ENCODE assay signal across 11 cellular contexts in genomic region chrX:154573061-154573460, GRCh38. TPM values are rescaled to one million over a fixed set of nuclear protein-coding genes. Genes with fewer than 3 reads are reported as not detected.
"Had no signal": no experiment of that assay in that cellular context is flagged by ENCODE, and none has a peak within 500 bp of the region (broad histone marks: within the 10 kb centered on the region; RNA-seq: fewer than 3 reads in every experiment).

No MANE protein-coding gene starts in this region.

RNA-seq across cellular contexts. Expression of gene CTAG1A, which starts 11.9 kb away (rescaled TPM):
- total RNA-seq: OCI-LY7, PC-3, PC-9, Peyer's patch, Right ventricle myocardium inferior, Right ventricle myocardium superior, RPMI7951, SJCRH30, SJSA1, SK-MEL-5 had no signal
- polyA plus RNA-seq: SK-N-SH had no signal

RNA-seq across cellular contexts. Expression of gene CTAG1B, which starts 46.0 kb away (rescaled TPM):
- total RNA-seq: OCI-LY7, PC-3, PC-9, Peyer's patch, Right ventricle myocardium inferior, Right ventricle myocardium superior, RPMI7951, SJCRH30, SJSA1, SK-MEL-5 had no signal
- polyA plus RNA-seq: SK-N-SH had no signal
